ENCODE assay signal across 17 cellular contexts in the genomic region with DNA sequence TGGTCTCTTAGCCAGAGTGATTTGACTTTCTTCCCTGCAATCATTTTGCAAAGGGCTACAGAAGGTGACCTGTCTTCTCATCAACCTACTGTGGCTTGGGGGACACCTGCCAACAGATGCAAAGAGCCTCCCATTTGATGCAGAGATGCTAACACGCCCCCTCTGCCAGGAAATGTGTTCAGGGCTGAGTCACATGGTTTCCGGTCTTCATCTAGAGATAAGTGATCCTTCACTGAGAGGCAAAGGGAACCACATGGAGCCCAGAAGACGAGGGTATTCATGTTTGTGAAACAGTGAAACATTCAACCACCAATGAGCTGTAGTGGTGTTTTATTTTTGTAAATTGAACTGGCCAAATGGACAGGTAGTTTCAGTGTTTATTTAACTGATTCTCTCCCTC.
"Had no signal": no experiment of that assay in that cellular context is flagged by ENCODE, and none has a peak within 500 bp of the region (broad histone marks: within the 10 kb centered on the region; RNA-seq: fewer than 3 reads in every experiment).

No MANE protein-coding gene starts in this region.

- H3K36me3 ChIP-seq: left ventricle myocardium inferior, lower lobe of right lung, ovary had no signal

- H3K27me3 ChIP-seq: hepatocyte, ovary had no signal

- H2AFZ ChIP-seq: hepatocyte had no signal

- DNase-seq: effector memory CD8-positive, alpha-beta T cell; erythroblast; foreskin melanocyte; head of caudate nucleus; kidney; left cardiac atrium; left ventricle myocardium inferior; lower lobe of right lung; natural killer cell; nucleus accumbens; ovary; right cardiac atrium; stimulated activated CD4-positive, alpha-beta T cell treated with anti-CD3 and anti-CD28 coated beads, Interleukin-2, amount 100 ng/mL, for 48 hours; stimulated activated naive CD4-positive, alpha-beta T cell treated with Interleukin-2 at 50 U/mL for 16 hours; trophoblast cell had no signal

- H3K27ac ChIP-seq: hepatocyte, left ventricle myocardium inferior, lower lobe of right lung, ovary had no signal

- H3K4me2 ChIP-seq: hepatocyte, smooth muscle cell had no signal

- H3K4me3 ChIP-seq: hepatocyte, left ventricle myocardium inferior, lower lobe of right lung, ovary, smooth muscle cell had no signal

- H3K79me2 ChIP-seq: hepatocyte had no signal

- H3K4me1 ChIP-seq: left ventricle myocardium inferior, lower lobe of right lung had no signal

- ATAC-seq: effector memory CD8-positive, alpha-beta T cell; left cardiac atrium; lower lobe of right lung; natural killer cell; right cardiac atrium had no signal

- H3K9me3 ChIP-seq: lower lobe of right lung, ovary had no signal
